ENCODE assay signal across 9 cellular contexts in genomic region chr4:16270654-16271328, GRCh38. TPM values are rescaled to one million over a fixed set of nuclear protein-coding genes. Genes with fewer than 3 reads are reported as not detected.
DNase-seq lines count a peak whose midpoint lies in the region; ATAC-seq, FAIRE-seq and TF ChIP-seq lines count a peak whose summit lies in the region.
"Had no signal": no experiment of that assay in that cellular context is flagged by ENCODE, and none has a peak within 500 bp of the region (broad histone marks: within the 10 kb centered on the region; RNA-seq: fewer than 3 reads in every experiment).

No MANE protein-coding gene starts in this region.

- H3K27ac Mint-ChIP-seq in osteocyte (ENCODE audit: unreplicated experiment): peak overlapping the region; percentile 76

- TF ChIP-seq CTCF in OCI-LY7 (conservative IDR thresholded peaks at IDR 0.05; ENCODE audit: low read length) (peak; percentile 74), endothelial cell of umbilical vein (IDR thresholded peaks at IDR 0.05; ENCODE audit: extremely low read depth in 1 of 2, insufficient read depth in 1 of 2, low read depth in 1 of 2, low read length in 2 of 2) (peak; percentile 8 to 14), osteocyte (IDR thresholded peaks at IDR 0.05) (no peak)

- H3K36me3 ChIP-seq in H7 (replicated peaks; ENCODE audit: control insufficient read depth, insufficient read depth, low read length) (no peaks in the 10 kb centered on the region), OCI-LY7 (ENCODE audit: insufficient read depth, low read length) (no peaks in the 10 kb centered on the region), endothelial cell of umbilical vein (ENCODE audit: control insufficient read depth in 2 of 2, extremely low read depth in 1 of 2, insufficient read depth in 2 of 2, low read length in 2 of 2) (no peaks in the 10 kb centered on the region)

- no peak overlapping the region for H3K4me3 Mint-ChIP-seq in osteocyte (ENCODE audit: unreplicated experiment)

- H2AFZ ChIP-seq in OCI-LY7 (ENCODE audit: low read length): no peak overlapping the region
- H2AFZ ChIP-seq in endothelial cell of umbilical vein (ENCODE audit: low read depth, low read length): no peak overlapping the region

- CTCF ChIA-PET in OCI-LY7 (lab: Charles Lee; ENCODE audit: unreplicated experiment): no interaction called here
- CTCF ChIA-PET in endothelial cell of umbilical vein (lab: Charles Lee): no interaction called here

- POLR2A ChIA-PET in OCI-LY7 (lab: Charles Lee): no interaction called here
- POLR2A ChIA-PET in endothelial cell of umbilical vein (lab: Charles Lee): no interaction called here

- H3K27me3 Mint-ChIP-seq in osteocyte (ENCODE audit: unreplicated experiment): no peaks in the 10 kb centered on the region

- H3K27me3 ChIP-seq in H7 (ENCODE audit: control insufficient read depth, insufficient read depth, low read length) (no peaks in the 10 kb centered on the region), endothelial cell of umbilical vein (ENCODE audit: control insufficient read depth in 2 of 2, insufficient read depth in 2 of 2, low read length in 2 of 2) (peaks cover 0 to 9% of the 10 kb centered on the region in 2 experiments)

- H3K9me1 ChIP-seq in endothelial cell of umbilical vein (replicated peaks; ENCODE audit: control insufficient read depth, extremely low read depth, insufficient read depth, low read length): no peaks in the 10 kb centered on the region

- no peaks in the 10 kb centered on the region for H3K9me2 ChIP-seq in OCI-LY7 (ENCODE audit: insufficient read depth, low read length)

- H3K79me2 ChIP-seq in OCI-LY7 (ENCODE audit: insufficient read depth, low read depth, low read length) (no peaks in the 10 kb centered on the region), endothelial cell of umbilical vein (ENCODE audit: control insufficient read depth, insufficient read depth, low read length) (no peaks in the 10 kb centered on the region)

- ATAC-seq in HG03095 (IDR thresholded peaks at IDR 0.05; ENCODE audit: unreplicated experiment): no peak
- ATAC-seq in GM21515 (IDR thresholded peaks at IDR 0.05; ENCODE audit: unreplicated experiment): no peak
- no peak for ATAC-seq in GM19397 (IDR thresholded peaks at IDR 0.05; ENCODE audit: unreplicated experiment)

- dilution Hi-C loops in endothelial cell of umbilical vein (cut with MboI; ENCODE audit: extremely low pct_ligation_motif_present, low sequenced_read_pairs): no loop called here

- H3K27ac ChIP-seq in OCI-LY7 (ENCODE audit: low read depth, low read length, poor library complexity, severe bottlenecking) (no peak overlapping the region), endothelial cell of umbilical vein (ENCODE audit: insufficient read depth, low read depth, low read length) (no peak overlapping the region)

- peak; percentile 31 for DNase-seq in H7
- peak; percentile 25 for DNase-seq in OCI-LY7 (ENCODE audit: low spot score)
- no peak for DNase-seq in endothelial cell of umbilical vein (ENCODE audit: low read depth, low spot score)
- no peak for DNase-seq in osteocyte (ENCODE audit: extremely low spot score, unreplicated experiment)
- no peak for DNase-seq in DMS79 (lab: John Stamatoyannopoulos, UW)
- DNase-seq: small intestine had no signal

- BruUV-seq in OCI-LY7 (replicated peaks; lab: Mats Ljungman, UMichigan): no TSS peak
- BruUV-seq in endothelial cell of umbilical vein (replicated peaks; lab: Mats Ljungman, UMichigan): no TSS peak

- H3K36me3 Mint-ChIP-seq in osteocyte (ENCODE audit: unreplicated experiment): no peaks in the 10 kb centered on the region

- H3K9ac ChIP-seq in endothelial cell of umbilical vein (replicated peaks; ENCODE audit: extremely low read depth, insufficient read depth, low read length): no peak overlapping the region

- no peak for FAIRE-seq in endothelial cell of umbilical vein (lab: Jason Lieb, UNC)
- FAIRE-seq: small intestine had no signal

- H3K9me3 Mint-ChIP-seq in osteocyte (ENCODE audit: unreplicated experiment): no peaks in the 10 kb centered on the region

- H3K4me1 ChIP-seq in OCI-LY7 (ENCODE audit: insufficient read depth, low read length, poor library complexity, severe bottlenecking) (no peaks in the 10 kb centered on the region), endothelial cell of umbilical vein (ENCODE audit: control insufficient read depth, extremely low read depth, insufficient read depth, low read length) (no peaks in the 10 kb centered on the region)

- H3K9me3 ChIP-seq in OCI-LY7 (ENCODE audit: low read length) (no peaks in the 10 kb centered on the region), endothelial cell of umbilical vein (replicated peaks; ENCODE audit: control insufficient read depth, insufficient read depth, low read length) (no peaks in the 10 kb centered on the region)

- H3K4me1 Mint-ChIP-seq in osteocyte (ENCODE audit: unreplicated experiment): peaks cover 19% of the 10 kb centered on the region

- H3K4me3 ChIP-seq in H7 (ENCODE audit: insufficient read depth, low read depth, low read length) (no peak overlapping the region), OCI-LY7 (ENCODE audit: low read depth, low read length, poor library complexity, severe bottlenecking) (no peak overlapping the region), endothelial cell of umbilical vein (replicated peaks in 1 of 3; ENCODE audit: insufficient read depth in 1 of 3, low read depth in 1 of 3, low read length in 3 of 3) (no peak overlapping the region)

- TF ChIP-seq POLR2A in endothelial cell of umbilical vein (IDR thresholded peaks at IDR 0.05; ENCODE audit: low read depth, low read length): no peak

- H3K4me2 ChIP-seq in OCI-LY7 (ENCODE audit: low read length) (no peak overlapping the region), endothelial cell of umbilical vein (ENCODE audit: insufficient read depth, low read length) (no peak overlapping the region)

- H4K20me1 ChIP-seq in OCI-LY7 (ENCODE audit: insufficient read depth, low read length) (no peaks in the 10 kb centered on the region), endothelial cell of umbilical vein (replicated peaks; ENCODE audit: control insufficient read depth, extremely low read depth, insufficient read depth, low read length) (no peaks in the 10 kb centered on the region)

- intact Hi-C loops in OCI-LY7 (cut with micrococcal nuclease; ENCODE audit: unreplicated experiment): no loop called here
- intact Hi-C loops in endothelial cell of umbilical vein (cut with micrococcal nuclease): no loop called here

TF ChIP-seq in endothelial cell of umbilical vein, 7 proteins besides CTCF, POLR2A, EP300 and RAD21:
- no peak for TF ChIP-seq JUN (IDR thresholded peaks at IDR 0.05; ENCODE audit: borderline replicate concordance, insufficient read depth, insufficient read length, low read depth)
- no peak for TF ChIP-seq EZH2 (IDR thresholded peaks at IDR 0.05; ENCODE audit: borderline replicate concordance, low read depth, low read length, severe bottlenecking)
- no peak for TF ChIP-seq MAX (IDR thresholded peaks at IDR 0.05; ENCODE audit: insufficient read depth, insufficient read length)
- TF ChIP-seq POLR2AphosphoS5 (IDR thresholded peaks at IDR 0.05; ENCODE audit: insufficient read depth, low read depth, low read length): no peak
- no peak for TF ChIP-seq FOS (IDR thresholded peaks at IDR 0.05; ENCODE audit: borderline replicate concordance, insufficient read depth, low read length)
- no peak for TF ChIP-seq GATA2 (IDR thresholded peaks at IDR 0.05; ENCODE audit: insufficient read depth, insufficient read length, low read depth, low read length)
- TF ChIP-seq MYC (IDR thresholded peaks at IDR 0.05; ENCODE audit: low read depth, low read length): no peak

RNA-seq across cellular contexts. Expression of gene TAPT1, which starts 44.5 kb away (rescaled TPM):
- 5.8 and 8.8 TPM in 2 replicates for total RNA-seq in H7 (2014; rRNA removed; shearing (Covaris generic))
- total RNA-seq in OCI-LY7 (2014; rRNA removed; shearing (Covaris generic)): 23.2 and 34.3 TPM in 2 replicates
- total RNA-seq in OCI-LY7 (2022) (66.6 and 94.1 TPM in 2 replicates), endothelial cell of umbilical vein (17.5 and 19.9 TPM in 2 replicates), osteocyte (31.7 and 32.3 TPM in 2 replicates)
- polyA plus RNA-seq in endothelial cell of umbilical vein: 6.9 and 7.4 TPM in 2 replicates
- polyA plus RNA-seq in endothelial cell of umbilical vein (2011; cell fraction: cytosol; rRNA removed): 6.3 and 7.6 TPM in 2 replicates
- polyA plus RNA-seq in endothelial cell of umbilical vein (2011; cell fraction: nucleus; rRNA removed): 25.5 and 25.8 TPM in 2 replicates
- 8.6 and 10.2 TPM in 2 replicates for polyA plus RNA-seq in endothelial cell of umbilical vein (2012)
- 18.7 and 22.5 TPM in 2 replicates for polyA minus RNA-seq in endothelial cell of umbilical vein
- 8.2 TPM for polyA minus RNA-seq in endothelial cell of umbilical vein (2011; cell fraction: cytosol; rRNA and poly(A)+ RNA removed)
- 38.3 and 47.6 TPM in 2 replicates for polyA minus RNA-seq in endothelial cell of umbilical vein (2011; cell fraction: nucleus; rRNA and poly(A)+ RNA removed)

Comparison
In these comparisons a context has a peak if more than half of its experiments do, and no peak if none do; other contexts are left out.
1. DNase-seq: peak in H7 (single experiment) and OCI-LY7 (single experiment); none in endothelial cell of umbilical vein (single experiment), osteocyte (single experiment) and DMS79 (single experiment).